ENCODE assay signal across 8 cellular contexts in genomic region chr9:136881691-136882108, GRCh38. TPM values are rescaled to one million over a fixed set of nuclear protein-coding genes. Genes with fewer than 3 reads are reported as not detected.
A peak's percentile ranks its signal among the peaks of the same experiment; 100 is the strongest.
DNase-seq lines count a peak whose midpoint lies in the region; ATAC-seq and TF ChIP-seq lines count a peak whose summit lies in the region.

No MANE protein-coding gene starts in this region.

- peaks cover 8% of the 10 kb centered on the region for H3K36me3 Mint-ChIP-seq in activated CD4-positive, alpha-beta T cell treated with anti-CD3 and anti-CD28 coated beads, Interleukin-2, amount 10 ng/mL, durations not matched to agents 24 days and 14 days (ENCODE audit: low read depth)

- H3K9me3 Mint-ChIP-seq in activated CD4-positive, alpha-beta T cell treated with anti-CD3 and anti-CD28 coated beads, Interleukin-2, amount 10 ng/mL, durations not matched to agents 24 days and 14 days: no peaks in the 10 kb centered on the region

- peak overlapping the region; percentile 82 for H3K4me3 Mint-ChIP-seq in activated CD4-positive, alpha-beta T cell treated with anti-CD3 and anti-CD28 coated beads, Interleukin-2, amount 10 ng/mL, durations not matched to agents 24 days and 14 days

- no peak overlapping the region for H3K4me3 ChIP-seq in ovary

- no peak for TF ChIP-seq CTCF in ovary (IDR thresholded peaks at IDR 0.05)

- H3K9me3 ChIP-seq in ovary: no peaks in the 10 kb centered on the region

- intact Hi-C loops in activated CD4-positive, alpha-beta T cell treated with anti-CD3 and anti-CD28 coated beads, Interleukin-2, amount 10 ng/mL, durations not matched to agents 24 days and 14 days (cut with micrococcal nuclease): loop anchor here (1.0 to 10.0 kb wide), 5 partner anchors 15 to 335 kb away; partner anchors contain the start of genes AJM1, EDF1, NOTCH1 and RABL6
- intact Hi-C loops in ovary (cut with DNase I): no loop called here

- DNase-seq in AG08395 (ENCODE audit: low spot score): peak; percentile 38
- DNase-seq in activated CD4-positive, alpha-beta T cell treated with anti-CD3 and anti-CD28 coated beads, Interleukin-2, amount 10 ng/mL, durations not matched to agents 24 days and 14 days: peak; percentile 92
- DNase-seq in germinal center (ENCODE audit: low spot score): peak; percentile 31
- peak; percentile 63 to 69 for DNase-seq in stimulated activated CD8-positive, alpha-beta memory T cell treated with anti-CD3 and anti-CD28 coated beads, Interleukin-15, amount 100 ng/mL, for 48 hours (ENCODE audit: low read depth in 2 of 2)
- no peak for DNase-seq in GDM1 (lab: John Stamatoyannopoulos, UW)
- DNase-seq in NAMALWA (ENCODE audit: low spot score): no peak
- DNase-seq in ovary: no peak

- 23 to 26% (median 26%) methylated on average over 9 of the region's 9 CpGs for WGBS in ovary, 3 donors

- H3K4me1 ChIP-seq in ovary (ENCODE audit: insufficient read depth): no peaks in the 10 kb centered on the region

- peak; percentile 30 for ATAC-seq in GM21825 (IDR thresholded peaks at IDR 0.05; ENCODE audit: unreplicated experiment)

- peak overlapping the region; percentile 97 for H3K27ac Mint-ChIP-seq in activated CD4-positive, alpha-beta T cell treated with anti-CD3 and anti-CD28 coated beads, Interleukin-2, amount 10 ng/mL, durations not matched to agents 24 days and 14 days

- H3K4me1 Mint-ChIP-seq in activated CD4-positive, alpha-beta T cell treated with anti-CD3 and anti-CD28 coated beads, Interleukin-2, amount 10 ng/mL, durations not matched to agents 24 days and 14 days: peaks cover 33% of the 10 kb centered on the region

- no peaks in the 10 kb centered on the region for H3K36me3 ChIP-seq in ovary

- no peak overlapping the region for H3K27ac ChIP-seq in ovary

- no peak for TF ChIP-seq EP300 in ovary (IDR thresholded peaks at IDR 0.05)

- H3K27me3 Mint-ChIP-seq in activated CD4-positive, alpha-beta T cell treated with anti-CD3 and anti-CD28 coated beads, Interleukin-2, amount 10 ng/mL, durations not matched to agents 24 days and 14 days: no peaks in the 10 kb centered on the region

- H3K27me3 ChIP-seq in ovary: no peaks in the 10 kb centered on the region

- TF ChIP-seq POLR2A in ovary (IDR thresholded peaks at IDR 0.05): no peak

RNA-seq across cellular contexts. Expression of gene TRAF2, which starts 4.6 kb away (rescaled TPM):
- 61.6 and 66.6 TPM in 2 replicates for total RNA-seq in activated CD4-positive, alpha-beta T cell treated with anti-CD3 and anti-CD28 coated beads, Interleukin-2, amount 10 ng/mL, durations not matched to agents 24 days and 14 days
- 10 to 100 TPM in 4 of 7 donors, 1 to 10 TPM in 3; 5.6 to 11.9 (median 10.3) TPM for total RNA-seq in ovary
- polyA plus RNA-seq in ovary: 1 to 10 TPM in 1 of 2 donors, under 1 TPM in 1; 0.83 to 7.6 TPM

RNA-seq across cellular contexts. Expression of gene EDF1, which starts 15.6 kb away (rescaled TPM):
- 378 and 380 TPM in 2 replicates for total RNA-seq in activated CD4-positive, alpha-beta T cell treated with anti-CD3 and anti-CD28 coated beads, Interleukin-2, amount 10 ng/mL, durations not matched to agents 24 days and 14 days
- 100 to 1,000 TPM; 306 to 391 (median 336) TPM for total RNA-seq in ovary
- 100 to 1,000 TPM; 154 to 444 TPM for polyA plus RNA-seq in ovary

RNA-seq across cellular contexts. Expression of gene MAMDC4, which starts 29.6 kb away (rescaled TPM):
- 24.7 and 30.1 TPM in 2 replicates for total RNA-seq in activated CD4-positive, alpha-beta T cell treated with anti-CD3 and anti-CD28 coated beads, Interleukin-2, amount 10 ng/mL, durations not matched to agents 24 days and 14 days
- 10 to 100 TPM in 1 of 7 donors, 1 to 10 TPM in 6; 2.1 to 31.4 (median 2.5) TPM for total RNA-seq in ovary
- polyA plus RNA-seq in ovary: 1 to 10 TPM in 1 of 2 donors, under 1 TPM in 1; 0.15 to 2.6 TPM

RNA-seq across cellular contexts. Expression of gene PHPT1, which starts 32.5 kb away (rescaled TPM):
- total RNA-seq in activated CD4-positive, alpha-beta T cell treated with anti-CD3 and anti-CD28 coated beads, Interleukin-2, amount 10 ng/mL, durations not matched to agents 24 days and 14 days: 134 and 145 TPM in 2 replicates
- total RNA-seq in ovary: 100 to 1,000 TPM in 2 of 7 donors, 10 to 100 TPM in 5; 39.2 to 132 (median 86.9) TPM
- polyA plus RNA-seq in ovary: 10 to 100 TPM; 18.1 to 57.6 TPM

RNA-seq across cellular contexts. Expression of gene AJM1, which starts 39.4 kb away (rescaled TPM):
- 5.7 and 5.9 TPM in 2 replicates for total RNA-seq in activated CD4-positive, alpha-beta T cell treated with anti-CD3 and anti-CD28 coated beads, Interleukin-2, amount 10 ng/mL, durations not matched to agents 24 days and 14 days
- 1 to 10 TPM in 5 of 7 donors, under 1 TPM in 2; 0.48 to 2.4 (median 1.4) TPM for total RNA-seq in ovary
- under 1 TPM in 1 of 2 donors, not detected in 1; 0.93 TPM for polyA plus RNA-seq in ovary

Comparison
In these comparisons a context has a peak if more than half of its experiments do, and no peak if none do; other contexts are left out.
1. DNase-seq: peak in AG08395 (single experiment), activated CD4-positive, alpha-beta T cell treated with anti-CD3 and anti-CD28 coated beads, Interleukin-2, amount 10 ng/mL, durations not matched to agents 24 days and 14 days (single experiment), germinal center (single experiment) and stimulated activated CD8-positive, alpha-beta memory T cell treated with anti-CD3 and anti-CD28 coated beads, Interleukin-15, amount 100 ng/mL, for 48 hours (2 of 2); none in GDM1 (single experiment), NAMALWA (single experiment) and ovary (0 of 5).